ENCODE assay signal across 1 cellular context in genomic region chr1:3249846-3250501, GRCh38.
A peak's percentile ranks its signal among the peaks of the same experiment; 100 is the strongest.
TF ChIP-seq lines count a peak whose summit lies in the region.

No MANE protein-coding gene starts in this region.

TF ChIP-seq in HepG2, 621 proteins besides CTCF, POLR2A, EP300 and RAD21 (continued from another document and continues in another):
- TF ChIP-seq RXRA (CRISPR knock-in tag; IDR thresholded peaks at IDR 0.05): peak; percentile 87
- TF ChIP-seq ZNF605 (CRISPR knock-in tag; IDR thresholded peaks at IDR 0.05): no peak
- TF ChIP-seq, protein P1, sequence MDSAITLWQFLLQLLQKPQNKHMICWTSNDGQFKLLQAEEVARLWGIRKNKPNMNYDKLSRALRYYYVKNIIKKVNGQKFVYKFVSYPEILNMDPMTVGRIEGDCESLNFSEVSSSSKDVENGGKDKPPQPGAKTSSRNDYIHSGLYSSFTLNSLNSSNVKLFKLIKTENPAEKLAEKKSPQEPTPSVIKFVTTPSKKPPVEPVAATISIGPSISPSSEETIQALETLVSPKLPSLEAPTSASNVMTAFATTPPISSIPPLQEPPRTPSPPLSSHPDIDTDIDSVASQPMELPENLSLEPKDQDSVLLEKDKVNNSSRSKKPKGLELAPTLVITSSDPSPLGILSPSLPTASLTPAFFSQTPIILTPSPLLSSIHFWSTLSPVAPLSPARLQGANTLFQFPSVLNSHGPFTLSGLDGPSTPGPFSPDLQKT (CRISPR knock-in tag; IDR thresholded peaks at IDR 0.05; ENCODE audit: borderline replicate concordance): no peak
- no peak for TF ChIP-seq HMGA1 (CRISPR knock-in tag; conservative IDR thresholded peaks at IDR 0.05)
- peak; percentile 60; the same call in 1 of the 2 replicates for TF ChIP-seq ZNF235 (CRISPR knock-in tag; IDR thresholded peaks at IDR 0.05; ENCODE audit: borderline replicate concordance)
- TF ChIP-seq ZNF234 (CRISPR knock-in tag; conservative IDR thresholded peaks at IDR 0.05): no peak
- no peak for TF ChIP-seq SMYD3 (CRISPR knock-in tag; IDR thresholded peaks at IDR 0.05)
- peak; percentile 43; the same call in 1 of the 2 replicates for TF ChIP-seq ZBTB7A (CRISPR knock-in tag; IDR thresholded peaks at IDR 0.05)
- no peak for TF ChIP-seq NRL (CRISPR knock-in tag; IDR thresholded peaks at IDR 0.05; ENCODE audit: borderline replicate concordance)
- TF ChIP-seq ELF3 (CRISPR knock-in tag; IDR thresholded peaks at IDR 0.05): no peak
- no peak for TF ChIP-seq DR1 (CRISPR knock-in tag; IDR thresholded peaks at IDR 0.05)
- TF ChIP-seq ZNF232 (CRISPR knock-in tag; IDR thresholded peaks at IDR 0.05; ENCODE audit: borderline replicate concordance): no peak
- no peak for TF ChIP-seq NR3C1 (CRISPR knock-in tag; IDR thresholded peaks at IDR 0.05)
- no peak for TF ChIP-seq ZNF615 (CRISPR knock-in tag; IDR thresholded peaks at IDR 0.05; ENCODE audit: borderline replicate concordance)
- TF ChIP-seq JUND (CRISPR knock-in tag; IDR thresholded peaks at IDR 0.05): no peak
- TF ChIP-seq, protein P2, sequence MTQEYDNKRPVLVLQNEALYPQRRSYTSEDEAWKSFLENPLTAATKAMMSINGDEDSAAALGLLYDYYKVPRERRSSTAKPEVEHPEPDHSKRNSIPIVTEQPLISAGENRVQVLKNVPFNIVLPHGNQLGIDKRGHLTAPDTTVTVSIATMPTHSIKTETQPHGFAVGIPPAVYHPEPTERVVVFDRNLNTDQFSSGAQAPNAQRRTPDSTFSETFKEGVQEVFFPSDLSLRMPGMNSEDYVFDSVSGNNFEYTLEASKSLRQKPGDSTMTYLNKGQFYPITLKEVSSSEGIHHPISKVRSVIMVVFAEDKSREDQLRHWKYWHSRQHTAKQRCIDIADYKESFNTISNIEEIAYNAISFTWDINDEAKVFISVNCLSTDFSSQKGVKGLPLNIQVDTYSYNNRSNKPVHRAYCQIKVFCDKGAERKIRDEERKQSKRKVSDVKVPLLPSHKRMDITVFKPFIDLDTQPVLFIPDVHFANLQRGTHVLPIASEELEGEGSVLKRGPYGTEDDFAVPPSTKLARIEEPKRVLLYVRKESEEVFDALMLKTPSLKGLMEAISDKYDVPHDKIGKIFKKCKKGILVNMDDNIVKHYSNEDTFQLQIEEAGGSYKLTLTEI (CRISPR knock-in tag; conservative IDR thresholded peaks at IDR 0.05): no peak
- no peak for TF ChIP-seq MIXL1 (CRISPR knock-in tag; IDR thresholded peaks at IDR 0.05)
- no peak for TF ChIP-seq CSRNP1 (CRISPR knock-in tag; IDR thresholded peaks at IDR 0.05)
- no peak for TF ChIP-seq SMARCE1 (IDR thresholded peaks at IDR 0.05; ENCODE audit: borderline replicate concordance)
- no peak for TF ChIP-seq NAIF1 (CRISPR knock-in tag; IDR thresholded peaks at IDR 0.05; ENCODE audit: borderline replicate concordance)
- peak; percentile 64; the same call in 1 of the 2 replicates for TF ChIP-seq NR2F2 (IDR thresholded peaks at IDR 0.05; ENCODE audit: borderline replicate concordance, low read depth)
- TF ChIP-seq ZNF782 (CRISPR knock-in tag; IDR thresholded peaks at IDR 0.05; ENCODE audit: borderline replicate concordance): no peak
- no peak for TF ChIP-seq HNRNPK (IDR thresholded peaks at IDR 0.05; ENCODE audit: low read depth, low read length, poor library complexity, severe bottlenecking)
- no peak for TF ChIP-seq ZKSCAN1 (IDR thresholded peaks at IDR 0.05; ENCODE audit: low read length)
- no peak for TF ChIP-seq AGO1 (IDR thresholded peaks at IDR 0.05; ENCODE audit: low read depth, low read length, poor library complexity, severe bottlenecking)
- no peak for TF ChIP-seq ZNF660 (CRISPR knock-in tag; IDR thresholded peaks at IDR 0.05; ENCODE audit: borderline replicate concordance, low read depth)
- no peak for TF ChIP-seq ZNF205 (CRISPR knock-in tag; IDR thresholded peaks at IDR 0.05)
- TF ChIP-seq, protein P3, sequence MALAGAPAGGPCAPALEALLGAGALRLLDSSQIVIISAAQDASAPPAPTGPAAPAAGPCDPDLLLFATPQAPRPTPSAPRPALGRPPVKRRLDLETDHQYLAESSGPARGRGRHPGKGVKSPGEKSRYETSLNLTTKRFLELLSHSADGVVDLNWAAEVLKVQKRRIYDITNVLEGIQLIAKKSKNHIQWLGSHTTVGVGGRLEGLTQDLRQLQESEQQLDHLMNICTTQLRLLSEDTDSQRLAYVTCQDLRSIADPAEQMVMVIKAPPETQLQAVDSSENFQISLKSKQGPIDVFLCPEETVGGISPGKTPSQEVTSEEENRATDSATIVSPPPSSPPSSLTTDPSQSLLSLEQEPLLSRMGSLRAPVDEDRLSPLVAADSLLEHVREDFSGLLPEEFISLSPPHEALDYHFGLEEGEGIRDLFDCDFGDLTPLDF (CRISPR knock-in tag; IDR thresholded peaks at IDR 0.05): no peak
- peak; percentile 53; the same call in 1 of the 2 replicates for TF ChIP-seq ZNF292 (CRISPR knock-in tag; IDR thresholded peaks at IDR 0.05; ENCODE audit: borderline replicate concordance, low read depth)
- no peak for TF ChIP-seq PHF20 (CRISPR knock-in tag; IDR thresholded peaks at IDR 0.05)
- TF ChIP-seq ZNF75D (CRISPR knock-in tag; IDR thresholded peaks at IDR 0.05; ENCODE audit: borderline replicate concordance): no peak
- no peak for TF ChIP-seq GMEB2 (CRISPR knock-in tag; IDR thresholded peaks at IDR 0.05; ENCODE audit: low read depth)
- no peak for TF ChIP-seq KIAA2018 (CRISPR knock-in tag; IDR thresholded peaks at IDR 0.05; ENCODE audit: borderline replicate concordance)
- TF ChIP-seq, protein P4, sequence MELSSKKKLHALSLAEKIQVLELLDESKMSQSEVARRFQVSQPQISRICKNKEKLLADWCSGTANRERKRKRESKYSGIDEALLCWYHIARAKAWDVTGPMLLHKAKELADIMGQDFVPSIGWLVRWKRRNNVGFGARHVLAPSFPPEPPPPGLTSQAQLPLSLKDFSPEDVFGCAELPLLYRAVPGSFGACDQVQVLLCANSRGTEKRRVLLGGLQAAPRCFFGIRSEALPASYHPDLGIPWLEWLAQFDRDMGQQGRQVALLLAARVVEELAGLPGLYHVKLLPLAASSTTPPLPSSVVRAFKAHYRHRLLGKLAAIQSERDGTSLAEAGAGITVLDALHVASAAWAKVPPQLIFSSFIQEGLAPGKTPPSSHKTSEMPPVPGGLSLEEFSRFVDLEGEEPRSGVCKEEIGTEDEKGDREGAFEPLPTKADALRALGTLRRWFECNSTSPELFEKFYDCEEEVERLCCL (CRISPR knock-in tag; IDR thresholded peaks at IDR 0.05; ENCODE audit: borderline replicate concordance): no peak
- TF ChIP-seq, protein P5, sequence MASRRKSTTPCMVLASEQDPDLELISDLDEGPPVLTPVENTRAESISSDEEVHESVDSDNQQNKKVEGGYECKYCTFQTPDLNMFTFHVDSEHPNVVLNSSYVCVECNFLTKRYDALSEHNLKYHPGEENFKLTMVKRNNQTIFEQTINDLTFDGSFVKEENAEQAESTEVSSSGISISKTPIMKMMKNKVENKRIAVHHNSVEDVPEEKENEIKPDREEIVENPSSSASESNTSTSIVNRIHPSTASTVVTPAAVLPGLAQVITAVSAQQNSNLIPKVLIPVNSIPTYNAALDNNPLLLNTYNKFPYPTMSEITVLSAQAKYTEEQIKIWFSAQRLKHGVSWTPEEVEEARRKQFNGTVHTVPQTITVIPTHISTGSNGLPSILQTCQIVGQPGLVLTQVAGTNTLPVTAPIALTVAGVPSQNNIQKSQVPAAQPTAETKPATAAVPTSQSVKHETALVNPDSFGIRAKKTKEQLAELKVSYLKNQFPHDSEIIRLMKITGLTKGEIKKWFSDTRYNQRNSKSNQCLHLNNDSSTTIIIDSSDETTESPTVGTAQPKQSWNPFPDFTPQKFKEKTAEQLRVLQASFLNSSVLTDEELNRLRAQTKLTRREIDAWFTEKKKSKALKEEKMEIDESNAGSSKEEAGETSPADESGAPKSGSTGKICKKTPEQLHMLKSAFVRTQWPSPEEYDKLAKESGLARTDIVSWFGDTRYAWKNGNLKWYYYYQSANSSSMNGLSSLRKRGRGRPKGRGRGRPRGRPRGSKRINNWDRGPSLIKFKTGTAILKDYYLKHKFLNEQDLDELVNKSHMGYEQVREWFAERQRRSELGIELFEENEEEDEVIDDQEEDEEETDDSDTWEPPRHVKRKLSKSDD (CRISPR knock-in tag; IDR thresholded peaks at IDR 0.05; ENCODE audit: low read depth): no peak; the same call in 1 of the 2 replicates
- TF ChIP-seq REL (CRISPR knock-in tag; conservative IDR thresholded peaks at IDR 0.05): no peak
- 0 out of 2 replicates have a peak, but pooled peaks have one; percentile 24 for TF ChIP-seq GFI1 (CRISPR knock-in tag; IDR thresholded peaks at IDR 0.05; ENCODE audit: borderline replicate concordance)
- TF ChIP-seq, protein P6, sequence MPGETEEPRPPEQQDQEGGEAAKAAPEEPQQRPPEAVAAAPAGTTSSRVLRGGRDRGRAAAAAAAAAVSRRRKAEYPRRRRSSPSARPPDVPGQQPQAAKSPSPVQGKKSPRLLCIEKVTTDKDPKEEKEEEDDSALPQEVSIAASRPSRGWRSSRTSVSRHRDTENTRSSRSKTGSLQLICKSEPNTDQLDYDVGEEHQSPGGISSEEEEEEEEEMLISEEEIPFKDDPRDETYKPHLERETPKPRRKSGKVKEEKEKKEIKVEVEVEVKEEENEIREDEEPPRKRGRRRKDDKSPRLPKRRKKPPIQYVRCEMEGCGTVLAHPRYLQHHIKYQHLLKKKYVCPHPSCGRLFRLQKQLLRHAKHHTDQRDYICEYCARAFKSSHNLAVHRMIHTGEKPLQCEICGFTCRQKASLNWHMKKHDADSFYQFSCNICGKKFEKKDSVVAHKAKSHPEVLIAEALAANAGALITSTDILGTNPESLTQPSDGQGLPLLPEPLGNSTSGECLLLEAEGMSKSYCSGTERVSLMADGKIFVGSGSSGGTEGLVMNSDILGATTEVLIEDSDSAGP (CRISPR knock-in tag; IDR thresholded peaks at IDR 0.05; ENCODE audit: borderline replicate concordance): no peak; the same call in 1 of the 2 replicates
- no peak for TF ChIP-seq NPAS2 (CRISPR knock-in tag; IDR thresholded peaks at IDR 0.05; ENCODE audit: borderline replicate concordance)
- no peak for TF ChIP-seq ZNF562 (CRISPR knock-in tag; IDR thresholded peaks at IDR 0.05; ENCODE audit: borderline replicate concordance)
